24 cellular contexts compared by ENCODE assay signal in genomic region chr7:50479743-50480517, GRCh38.
"Had no signal": no experiment of that assay in that cellular context is flagged by ENCODE, and none has a peak within 500 bp of the region (broad histone marks: within the 10 kb centered on the region; RNA-seq: fewer than 3 reads in every experiment).

No MANE protein-coding gene starts in this region.

- H3K27ac Mint-ChIP-seq: activated naive CD4-positive, alpha-beta T cell treated with anti-CD3 and anti-CD28 coated beads, Interleukin-2, amount 50 U/mL, for 24 hours; activated T-cell treated with anti-CD3 and anti-CD28 coated beads, Interleukin-2, amount 50 U/mL, for 72 hours; memory B cell; naive B cell; stimulated activated effector memory CD8-positive, alpha-beta T cell treated with anti-CD3 and anti-CD28 coated beads, Interleukin-12 subunit alpha, Interleukin-12 subunit beta, amount 100 ng/mL, for 72 hours had no signal

- H3K4me3 Mint-ChIP-seq: activated naive CD4-positive, alpha-beta T cell treated with anti-CD3 and anti-CD28 coated beads, Interleukin-2, amount 50 U/mL, for 24 hours; activated T-cell treated with anti-CD3 and anti-CD28 coated beads, Interleukin-2, amount 50 U/mL, for 72 hours; memory B cell; naive B cell; stimulated activated effector memory CD8-positive, alpha-beta T cell treated with anti-CD3 and anti-CD28 coated beads, Interleukin-12 subunit alpha, Interleukin-12 subunit beta, amount 100 ng/mL, for 72 hours had no signal

- H3K36me3 Mint-ChIP-seq: activated naive CD4-positive, alpha-beta T cell treated with anti-CD3 and anti-CD28 coated beads, Interleukin-2, amount 50 U/mL, for 24 hours; memory B cell; naive B cell; stimulated activated effector memory CD8-positive, alpha-beta T cell treated with anti-CD3 and anti-CD28 coated beads, Interleukin-12 subunit alpha, Interleukin-12 subunit beta, amount 100 ng/mL, for 72 hours had no signal

- H3K27ac ChIP-seq: gastrocnemius medialis, neutrophil, pancreas, right lobe of liver, stomach, testis had no signal

- H3K9me3 Mint-ChIP-seq: activated naive CD4-positive, alpha-beta T cell treated with anti-CD3 and anti-CD28 coated beads, Interleukin-2, amount 50 U/mL, for 24 hours; activated T-cell treated with anti-CD3 and anti-CD28 coated beads, Interleukin-2, amount 50 U/mL, for 72 hours; memory B cell; naive B cell; stimulated activated effector memory CD8-positive, alpha-beta T cell treated with anti-CD3 and anti-CD28 coated beads, Interleukin-12 subunit alpha, Interleukin-12 subunit beta, amount 100 ng/mL, for 72 hours had no signal

- DNase-seq: activated CD4-positive, alpha-beta T cell treated with anti-CD3 and anti-CD28 coated beads, Interleukin-2, amount 50 U/mL, for 1 hour; activated CD8-positive, alpha-beta memory T cell treated with anti-CD3 and anti-CD28 coated beads for 24 hours; activated effector memory CD4-positive, alpha-beta T cell treated with anti-CD3 and anti-CD28 coated beads, Interleukin-2, amount 50 U/mL, for 16 hours; activated T-cell treated with anti-CD3 and anti-CD28 coated beads, Interleukin-2, amount 50 U/mL, for 72 hours; adrenal gland; cerebellar nuclear complex; effector CD4-positive, alpha-beta T cell; gastrocnemius medialis; head of caudate nucleus; mucosa of descending colon; naive B cell; pancreas; right lobe of liver; small intestine; stimulated activated CD4-positive, alpha-beta T cell treated with anti-CD3 and anti-CD28 coated beads, Interleukin-4, amount 100 ng/mL, for 24 hours; stomach; T1000; testis had no signal

- H3K4me3 ChIP-seq: adrenal gland, gastrocnemius medialis, mucosa of descending colon, pancreas, right lobe of liver, stomach, testis had no signal

- H3K27me3 Mint-ChIP-seq: activated naive CD4-positive, alpha-beta T cell treated with anti-CD3 and anti-CD28 coated beads, Interleukin-2, amount 50 U/mL, for 24 hours had no signal

- H3K27me3 ChIP-seq: adrenal gland, gastrocnemius medialis, neutrophil, pancreas, right lobe of liver, stomach, testis had no signal

- ATAC-seq: activated CD4-positive, CD25-positive, alpha-beta regulatory T cell treated with anti-CD3 and anti-CD28 coated beads, Interleukin-2, amount 50 U/mL, for 24 hours; activated T-cell treated with anti-CD3 and anti-CD28 coated beads, Interleukin-2, amount 50 U/mL, for 72 hours; gastrocnemius medialis; left lobe of liver; mucosa of descending colon; right lobe of liver; stimulated activated effector memory CD8-positive, alpha-beta T cell treated with anti-CD3 and anti-CD28 coated beads, Interleukin-12 subunit alpha, Interleukin-12 subunit beta, amount 100 ng/mL, for 72 hours had no signal

- H3K9me3 ChIP-seq: adrenal gland, gastrocnemius medialis, mucosa of descending colon, neutrophil, pancreas, right lobe of liver, stomach, testis had no signal

- H3K4me1 ChIP-seq: adrenal gland, gastrocnemius medialis, testis had no signal

- H3K36me3 ChIP-seq: adrenal gland, gastrocnemius medialis, neutrophil, pancreas, right lobe of liver, stomach had no signal

- H3K4me1 Mint-ChIP-seq: activated naive CD4-positive, alpha-beta T cell treated with anti-CD3 and anti-CD28 coated beads, Interleukin-2, amount 50 U/mL, for 24 hours; memory B cell; naive B cell; stimulated activated effector memory CD8-positive, alpha-beta T cell treated with anti-CD3 and anti-CD28 coated beads, Interleukin-12 subunit alpha, Interleukin-12 subunit beta, amount 100 ng/mL, for 72 hours had no signal
